In genomic region chr1:231418741-231419107, GRCh38 we compare ENCODE assay signal across 1 cellular context.
TF ChIP-seq lines count a peak whose summit lies in the region.

No MANE protein-coding gene starts in this region.

TF ChIP-seq in GM12878, 131 proteins besides CTCF, POLR2A, EP300 and RAD21:
- TF ChIP-seq ZBTB4 (CRISPR knock-in tag; IDR thresholded peaks at IDR 0.05) (no peak), BHLHE40 (IDR thresholded peaks at IDR 0.05; ENCODE audit: borderline replicate concordance in 1 of 2, low read depth in 2 of 2, low read length in 1 of 2) (no peak), MXI1 (IDR thresholded peaks at IDR 0.05; ENCODE audit: low read depth, low read length) (no peak), SMAD5 (IDR thresholded peaks at IDR 0.05; ENCODE audit: low read depth) (no peak), NFXL1 (IDR thresholded peaks at IDR 0.05; ENCODE audit: borderline replicate concordance) (no peak), SKIL (IDR thresholded peaks at IDR 0.05; ENCODE audit: low read depth, poor library complexity, severe bottlenecking) (no peak), HCFC1 (IDR thresholded peaks at IDR 0.05; ENCODE audit: low read length) (no peak), ZNF384 (IDR thresholded peaks at IDR 0.05; ENCODE audit: borderline replicate concordance, low read depth, low read length) (no peak)
